21 cellular contexts compared by ENCODE assay signal in the genomic region with DNA sequence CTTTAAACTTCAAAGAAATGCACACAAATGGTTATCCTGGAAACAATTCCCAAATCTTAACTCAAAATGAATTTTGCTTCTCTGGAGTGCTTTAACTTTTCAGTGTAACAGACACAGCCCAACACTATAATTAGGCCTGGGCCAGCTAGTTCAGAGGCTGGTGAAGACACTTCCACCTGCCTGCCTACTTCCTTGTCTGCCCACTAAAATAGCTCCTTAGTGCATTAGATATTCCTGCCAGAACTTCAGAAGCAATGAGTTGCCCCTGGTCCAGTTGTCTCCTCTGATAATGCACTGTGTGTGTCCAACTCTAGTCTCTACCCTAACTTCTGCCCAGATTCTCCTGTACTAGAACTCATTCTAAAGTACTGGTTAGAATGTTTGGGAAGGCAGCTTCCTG.
A peak's percentile ranks its signal among the peaks of the same experiment; 100 is the strongest.
DNase-seq lines count a peak whose midpoint lies in the region; ATAC-seq, FAIRE-seq and TF ChIP-seq lines count a peak whose summit lies in the region.
"Had no signal": no experiment of that assay in that cellular context is flagged by ENCODE, and none has a peak within 500 bp of the region (broad histone marks: within the 10 kb centered on the region; RNA-seq: fewer than 3 reads in every experiment).

No MANE protein-coding gene starts in this region.

- H3K27ac ChIP-seq in left ventricle myocardium inferior (replicated peaks) (peak overlapping the region; percentile 54), heart left ventricle (peak overlapping the region in 2 of 12 donors; percentile 12 to 34), MM.1S (ENCODE audit: low read length) (no peak overlapping the region), fibroblast of lung (ENCODE audit: insufficient read depth, low read length) (no peak overlapping the region)

- no peaks in the 10 kb centered on the region for H4K20me1 ChIP-seq in MM.1S (ENCODE audit: insufficient read depth, low read length)
- no peaks in the 10 kb centered on the region for H4K20me1 ChIP-seq in fibroblast of lung (ENCODE audit: control insufficient read depth, extremely low read depth, insufficient read depth, low read length)

- DNase-seq in left ventricle myocardium inferior = no peak
- no peak for DNase-seq in heart left ventricle
- no peak for DNase-seq in MM.1S
- DNase-seq in fibroblast of lung (ENCODE audit: low read depth in 2 of 2) = no peak
- DNase-seq in DMS 273 (lab: John Stamatoyannopoulos, UW; ENCODE audit: unreplicated experiment) = no peak
- no peak for DNase-seq in HTR-8/SVneo (ENCODE audit: insufficient read length, low spot score)
- DNase-seq: CD8-positive, alpha-beta memory T cell; DMS79; H9; Karpas-422; MG63; NCI-H1092; NCI-H146; NCI-H2081; NCI-H2171 treated with DMSO at 0.1 percent for 48 hours; NCI-H446; NCI-H526 treated with DMSO at 0.1 percent for 48 hours; SIG-M5 had no signal

- H3K4me1 ChIP-seq in left ventricle myocardium inferior (no peaks in the 10 kb centered on the region), heart left ventricle (peaks cover 0 to 6% (median 0%) of the 10 kb centered on the region in 12 donors), MM.1S (ENCODE audit: low read length) (peaks cover 18% of the 10 kb centered on the region), fibroblast of lung (ENCODE audit: control insufficient read depth, extremely low read depth, insufficient read depth, low read length) (no peaks in the 10 kb centered on the region), skeletal muscle satellite cell (ENCODE audit: control insufficient read depth, insufficient read depth, low read length) (peaks cover 6% of the 10 kb centered on the region)

- ATAC-seq in heart left ventricle (no peak), HG02623 (IDR thresholded peaks at IDR 0.05; ENCODE audit: unreplicated experiment) (no peak)

- TF ChIP-seq CTCF in left ventricle myocardium inferior (IDR thresholded peaks at IDR 0.05; ENCODE audit: borderline replicate concordance) (no peak), heart left ventricle (IDR thresholded peaks at IDR 0.05) (no peak), MM.1S (IDR thresholded peaks at IDR 0.05; ENCODE audit: low read length) (no peak), fibroblast of lung (conservative IDR thresholded peaks at IDR 0.05 in 1 of 2, IDR thresholded peaks at IDR 0.05 in 1 of 2; ENCODE audit: low read depth in 1 of 2, low read length in 2 of 2) (no peak)

- FAIRE-seq in HTR-8/SVneo (lab: Jason Lieb, UNC) = no peak
- FAIRE-seq: A204.1 had no signal

- H3K9me3 ChIP-seq in left ventricle myocardium inferior (replicated peaks) (no peaks in the 10 kb centered on the region), heart left ventricle (no peaks in the 10 kb centered on the region), MM.1S (replicated peaks; ENCODE audit: insufficient read depth, low read length) (no peaks in the 10 kb centered on the region), fibroblast of lung (ENCODE audit: control insufficient read depth, insufficient read depth, low read depth, low read length) (no peaks in the 10 kb centered on the region), skeletal muscle satellite cell (replicated peaks; ENCODE audit: low read length) (no peaks in the 10 kb centered on the region)
- H3K9me3 ChIP-seq: MG63 had no signal

- H3F3A ChIP-seq in MM.1S (ENCODE audit: insufficient read depth, low read length) = no peaks in the 10 kb centered on the region

- TF ChIP-seq POLR2A in heart left ventricle (IDR thresholded peaks at IDR 0.05) = no peak

- H3K4me2 ChIP-seq in MM.1S (ENCODE audit: low read depth, low read length) (peak overlapping the region; percentile 16; the same call in 1 of the 2 replicates), fibroblast of lung (ENCODE audit: extremely low read depth, insufficient read depth, low read length) (no peak overlapping the region), skeletal muscle satellite cell (ENCODE audit: low read length) (peak overlapping the region; percentile 82)

- H3K27me3 ChIP-seq in left ventricle myocardium inferior (ENCODE audit: low read depth) = no peaks in the 10 kb centered on the region
- H3K27me3 ChIP-seq in heart left ventricle = peaks cover 0 to 3% (median 0%) of the 10 kb centered on the region in 9 donors
- H3K27me3 ChIP-seq in MM.1S (replicated peaks; ENCODE audit: insufficient read depth, low read length) = no peaks in the 10 kb centered on the region
- H3K27me3 ChIP-seq in fibroblast of lung (ENCODE audit: control insufficient read depth, insufficient read depth, low read length) = no peaks in the 10 kb centered on the region
- H3K27me3 ChIP-seq in skeletal muscle satellite cell (ENCODE audit: control insufficient read depth, insufficient read depth, low read length) = no peaks in the 10 kb centered on the region
- H3K27me3 ChIP-seq: MG63 had no signal

- H2AFZ ChIP-seq in MM.1S (ENCODE audit: low read length) (peak overlapping the region; percentile 24), fibroblast of lung (ENCODE audit: low read length) (peak overlapping the region; percentile 74)

- no peaks in the 10 kb centered on the region for H3K9me2 ChIP-seq in MM.1S (replicated peaks; ENCODE audit: insufficient read depth, low read length)

- peak overlapping the region; percentile 45 for H3K4me3 ChIP-seq in left ventricle myocardium inferior
- H3K4me3 ChIP-seq in heart left ventricle = peak overlapping the region in 5 of 12 donors; percentile 30 to 55 (median 37)
- H3K4me3 ChIP-seq in MM.1S (ENCODE audit: low read length) = no peak overlapping the region
- H3K4me3 ChIP-seq in fibroblast of lung (replicated peaks in 1 of 4; ENCODE audit: control extremely low read depth in 1 of 4, insufficient read depth in 1 of 4, low read depth in 3 of 4, low read length in 4 of 4) = no peak overlapping the region
- no peak overlapping the region for H3K4me3 ChIP-seq in skeletal muscle satellite cell (ENCODE audit: low read length)

- intact Hi-C loops in left ventricle myocardium inferior (cut with micrococcal nuclease) = no loop called here
- intact Hi-C loops in heart left ventricle (cut with DNase I) = no loop called here

- H3K79me2 ChIP-seq in MM.1S (ENCODE audit: low read length) (no peaks in the 10 kb centered on the region), fibroblast of lung (ENCODE audit: control insufficient read depth, insufficient read depth, low read length) (no peaks in the 10 kb centered on the region)

- H3K36me3 ChIP-seq in left ventricle myocardium inferior (no peaks in the 10 kb centered on the region), heart left ventricle (no peaks in the 10 kb centered on the region), MM.1S (replicated peaks; ENCODE audit: insufficient read depth, low read length) (no peaks in the 10 kb centered on the region), fibroblast of lung (ENCODE audit: control insufficient read depth, insufficient read depth, low read length) (no peaks in the 10 kb centered on the region), skeletal muscle satellite cell (ENCODE audit: insufficient read depth, low read length) (no peaks in the 10 kb centered on the region)
- H3K36me3 ChIP-seq: MG63 had no signal

- H3K9ac ChIP-seq in MM.1S (ENCODE audit: low read length) (no peak overlapping the region), fibroblast of lung (ENCODE audit: insufficient read depth, low read length) (no peak overlapping the region), skeletal muscle satellite cell (ENCODE audit: low read depth, low read length) (peak overlapping the region; percentile 42)
